ENCODE assay signal across 8 cellular contexts in genomic region chr7:142357953-142358520, GRCh38.
DNase-seq lines count a peak whose midpoint lies in the region; ATAC-seq and TF ChIP-seq lines count a peak whose summit lies in the region.

No MANE protein-coding gene starts in this region.

- no peak overlapping the region for H3K27ac ChIP-seq in spleen

- intact Hi-C loops in spleen (cut with DNase I; ENCODE audit: low total_unique reads): no loop called here

- peak in 9 of 11 experiments; percentile 15 to 81 (median 59) for TF ChIP-seq CTCF in spleen (IDR thresholded peaks at IDR 0.05 in 8 of 11, conservative IDR thresholded peaks at IDR 0.05 in 3 of 11)

- no peaks in the 10 kb centered on the region for H3K9me3 ChIP-seq in spleen

- DNase-seq in DMS53 (lab: John Stamatoyannopoulos, UW) (peak; percentile 69), GM19238 (ENCODE audit: insufficient read length, low spot score) (peak; percentile 26), NCI-H345 treated with DMSO at 0.1 percent for 48 hours (lab: John Stamatoyannopoulos, UW; ENCODE audit: unreplicated experiment) (peak; percentile 60), hippocampal formation (lab: John Stamatoyannopoulos, UW) (peak; percentile 35 to 48), spleen (no peak), middle frontal gyrus (ENCODE audit: extremely low spot score, low spot score) (no peak)
- peak; percentile 20 for DNase-seq in activated naive CD8-positive, alpha-beta T cell treated with anti-CD3 and anti-CD28 coated beads, Interleukin-2, amount 50 U/mL, for 24 hours

- H3K36me3 ChIP-seq in spleen: no peaks in the 10 kb centered on the region

- H3K4me1 ChIP-seq in spleen: peaks cover 0 to 7% (median 3%) of the 10 kb centered on the region in 6 donors

- no peaks in the 10 kb centered on the region for H3K36me3 Mint-ChIP-seq in activated naive CD8-positive, alpha-beta T cell treated with anti-CD3 and anti-CD28 coated beads, Interleukin-2, amount 50 U/mL, for 24 hours (ENCODE audit: low read depth)

- H3K4me1 Mint-ChIP-seq in activated naive CD8-positive, alpha-beta T cell treated with anti-CD3 and anti-CD28 coated beads, Interleukin-2, amount 50 U/mL, for 24 hours: peaks cover 31% of the 10 kb centered on the region

- no peaks in the 10 kb centered on the region for H3K27me3 Mint-ChIP-seq in activated naive CD8-positive, alpha-beta T cell treated with anti-CD3 and anti-CD28 coated beads, Interleukin-2, amount 50 U/mL, for 24 hours

- H3K27ac Mint-ChIP-seq in activated naive CD8-positive, alpha-beta T cell treated with anti-CD3 and anti-CD28 coated beads, Interleukin-2, amount 50 U/mL, for 24 hours: no peak overlapping the region

- no peaks in the 10 kb centered on the region for H3K27me3 ChIP-seq in spleen (replicated peaks in 1 of 7)

- H3K4me3 Mint-ChIP-seq in activated naive CD8-positive, alpha-beta T cell treated with anti-CD3 and anti-CD28 coated beads, Interleukin-2, amount 50 U/mL, for 24 hours: no peak overlapping the region

- ATAC-seq in HG03135 (IDR thresholded peaks at IDR 0.05; ENCODE audit: unreplicated experiment): peak; percentile 84
- peak; percentile 75 for ATAC-seq in activated naive CD8-positive, alpha-beta T cell treated with anti-CD3 and anti-CD28 coated beads, Interleukin-2, amount 50 U/mL, for 24 hours

- H3K4me3 ChIP-seq in spleen: no peak overlapping the region

- no peaks in the 10 kb centered on the region for H3K9me3 Mint-ChIP-seq in activated naive CD8-positive, alpha-beta T cell treated with anti-CD3 and anti-CD28 coated beads, Interleukin-2, amount 50 U/mL, for 24 hours

- TF ChIP-seq POLR2A in spleen (IDR thresholded peaks at IDR 0.05): no peak

- WGBS in spleen, 5 donors: 0 to 8% (median 2%) methylated on average over 2 of the region's 2 CpGs

Comparison
In these comparisons a context has a peak if more than half of its experiments do, and no peak if none do; other contexts are left out.
1. DNase-seq: peak in DMS53 (single experiment), GM19238 (single experiment), NCI-H345 treated with DMSO at 0.1 percent for 48 hours (single experiment), activated naive CD8-positive, alpha-beta T cell treated with anti-CD3 and anti-CD28 coated beads, Interleukin-2, amount 50 U/mL, for 24 hours (single experiment) and hippocampal formation (2 of 2); none in spleen (single experiment) and middle frontal gyrus (single experiment).